Comparison of ENCODE assay signal across 20 cellular contexts in the genomic region with DNA sequence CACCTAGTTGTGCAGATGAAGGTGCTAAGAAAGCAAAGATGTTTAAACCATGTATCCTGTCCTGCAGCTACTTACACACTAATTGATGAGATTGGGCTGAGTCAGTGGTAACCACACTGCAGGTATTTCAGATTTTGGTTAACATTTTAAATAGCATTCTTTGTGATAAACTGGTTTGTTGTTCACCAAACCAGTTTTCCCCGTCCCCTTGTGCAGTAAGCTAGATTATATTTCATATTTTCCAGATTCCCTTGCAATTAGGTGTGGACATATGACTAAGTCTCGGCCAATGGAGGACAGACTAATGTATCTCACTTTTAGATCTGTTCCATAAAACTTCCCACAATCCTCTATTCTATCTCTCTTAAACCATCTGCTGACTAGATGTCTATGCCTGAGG.
"Had no signal": no experiment of that assay in that cellular context is flagged by ENCODE, and none has a peak within 500 bp of the region (broad histone marks: within the 10 kb centered on the region; RNA-seq: fewer than 3 reads in every experiment).

No MANE protein-coding gene starts in this region.

- DNase-seq: IMR-90, Kasumi-1, MM.1S, NCI-H1092 treated with DMSO at 0.1 percent for 48 hours, NCI-H1436, NCI-H187, NCI-H2029, NCI-H2081 treated with DMSO at 0.1 percent for 48 hours, NCI-H2171, NCI-H226, NCI-H446, NCI-H510A, NCI-H524 treated with DMSO at 0.1 percent for 48 hours, NCI-H69, NCI-H774, SHP77 treated with DMSO at 0.1 percent for 48 hours, SJCRH30 had no signal

- H3K36me3 ChIP-seq: SJCRH30 had no signal

- H3K9me3 ChIP-seq: SJCRH30 had no signal

- H3K9ac ChIP-seq: KMS-11 had no signal

- H3K27me3 ChIP-seq: SJCRH30 had no signal

- FAIRE-seq: HepG2 had no signal

- H3K4me3 ChIP-seq: SJCRH30 had no signal

- H3K27ac ChIP-seq: KMS-11, RWPE1, SJCRH30 had no signal

- H3K4me2 ChIP-seq: KMS-11 had no signal
